Comparison of ENCODE assay signal across 14 cellular contexts in the genomic region with DNA sequence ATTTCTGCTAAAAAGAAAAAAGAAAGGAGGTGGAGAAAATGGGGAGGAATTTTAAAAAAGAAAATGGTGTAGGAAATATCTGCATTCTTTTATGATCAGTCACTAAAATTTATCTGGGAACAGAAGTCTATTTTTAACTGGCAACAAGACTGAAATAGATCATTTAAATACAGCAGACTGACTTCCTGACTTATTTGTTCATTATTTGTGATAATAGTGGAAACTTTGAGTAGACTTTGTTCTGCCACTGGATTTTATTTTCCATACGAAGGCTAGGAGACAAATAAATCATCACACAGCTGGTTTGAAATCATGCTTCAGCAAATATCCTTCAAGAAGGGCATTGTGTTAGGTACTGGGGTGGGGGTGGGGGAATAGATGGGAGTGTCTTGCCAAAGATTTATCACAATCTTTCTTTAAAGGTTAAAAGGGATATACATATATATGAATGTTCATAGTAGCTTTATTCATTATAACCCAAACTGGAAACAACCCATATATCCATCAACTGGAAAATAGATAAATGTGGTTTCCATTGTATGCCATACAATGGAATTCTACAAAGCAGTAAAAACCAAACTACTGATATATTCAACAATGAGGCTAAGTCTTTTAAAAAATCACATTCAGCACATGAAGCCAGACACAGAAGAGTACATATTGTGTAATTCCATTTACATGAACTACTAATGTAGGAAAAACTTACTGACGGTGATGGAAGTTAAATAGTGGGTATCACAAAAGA. TPM values are rescaled to one million over a fixed set of nuclear protein-coding genes. Genes with fewer than 3 reads are reported as not detected.
A peak's percentile ranks its signal among the peaks of the same experiment; 100 is the strongest.
DNase-seq lines count a peak whose midpoint lies in the region; ATAC-seq and TF ChIP-seq lines count a peak whose summit lies in the region.
"Had no signal": no experiment of that assay in that cellular context is flagged by ENCODE, and none has a peak within 500 bp of the region (broad histone marks: within the 10 kb centered on the region; RNA-seq: fewer than 3 reads in every experiment).

No MANE protein-coding gene starts in this region.

- no peaks in the 10 kb centered on the region for H3K9me2 ChIP-seq in HCT116 (ENCODE audit: insufficient read depth)

- H3K79me2 ChIP-seq in HCT116 (ENCODE audit: insufficient read depth, low read length): no peaks in the 10 kb centered on the region

- WGBS in psoas muscle, 3 donors: 52 to 55% (median 52%) methylated on average over 2 of the region's 2 CpGs

- no peak overlapping the region for H3K9ac ChIP-seq in HCT116 (ENCODE audit: low read length)

- TF ChIP-seq RAD21 in HCT116 (IDR thresholded peaks at IDR 0.05; ENCODE audit: low read depth): no peak

- ATAC-seq in HCT116 (no peak), foreskin keratinocyte (no peak), psoas muscle (no peak), omental fat pad (ENCODE audit: low FRiP score) (no peak)

- CTCF ChIA-PET in HCT116 (lab: Charles Lee): no interaction called here

- H3K27me3 ChIP-seq in HCT116 (ENCODE audit: insufficient read depth, low read length): no peaks in the 10 kb centered on the region
- no peaks in the 10 kb centered on the region for H3K27me3 ChIP-seq in foreskin keratinocyte
- no peaks in the 10 kb centered on the region for H3K27me3 ChIP-seq in tibial artery
- H3K27me3 ChIP-seq in psoas muscle (ENCODE audit: insufficient read depth in 3 of 3, low read length in 2 of 3): no peaks in the 10 kb centered on the region
- H3K27me3 ChIP-seq: tibial nerve had no signal

- POLR2A ChIA-PET in HCT116 (lab: Charles Lee): no interaction called here

- H3K4me3 ChIP-seq in HCT116 (replicated peaks in 1 of 2; ENCODE audit: low read depth in 1 of 2, low read length in 2 of 2) (no peak overlapping the region), tibial artery (no peak overlapping the region), psoas muscle (no peak overlapping the region)
- H3K4me3 ChIP-seq: prostate gland, tibial nerve had no signal

- RAD21 ChIA-PET in HCT116 (lab: Charles Lee; ENCODE audit: low non-redundant PET in 1 of 2, low total read pairs in 2 of 2, uncharacterized antibody in 2 of 2, unreplicated experiment in 2 of 2): no interaction called here

- DNase-seq in HCT116 (ENCODE audit: low read depth, low spot score): no peak
- DNase-seq in astrocyte of the hippocampus (ENCODE audit: low read depth, low spot score): peak; percentile 16
- DNase-seq in foreskin keratinocyte: peak; percentile 19 to 43
- no peak for DNase-seq in tibial artery
- DNase-seq in NCI-H1092 (lab: John Stamatoyannopoulos, UW): no peak
- DNase-seq in psoas muscle: no peak
- no peak for DNase-seq in omental fat pad (ENCODE audit: low spot score)
- DNase-seq: activated CD4-positive, alpha-beta T cell treated with anti-CD3 and anti-CD28 coated beads for 4 hours; activated T-cell treated with anti-CD3 and anti-CD28 coated beads for 4 hours; NCI-H1048; SIG-M5; T1000 had no signal

- no peak for TF ChIP-seq POLR2A in HCT116 (IDR thresholded peaks at IDR 0.05; ENCODE audit: borderline replicate concordance, extremely low read depth, insufficient read depth, insufficient read length)

- H3K9me3 ChIP-seq in HCT116 (ENCODE audit: control insufficient read depth in 1 of 2, insufficient read depth in 1 of 2, low read depth in 1 of 2, low read length in 2 of 2): no peaks in the 10 kb centered on the region
- H3K9me3 ChIP-seq in tibial artery: no peaks in the 10 kb centered on the region
- H3K9me3 ChIP-seq in psoas muscle: no peaks in the 10 kb centered on the region
- H3K9me3 ChIP-seq: prostate gland, tibial nerve had no signal

- no peak overlapping the region for H3K4me2 ChIP-seq in HCT116 (ENCODE audit: low read length)

- H3K4me1 ChIP-seq in HCT116 (ENCODE audit: control insufficient read depth in 1 of 2, insufficient read depth in 2 of 2, low read length in 2 of 2): peaks cover 0 to 8% of the 10 kb centered on the region in 2 experiments; a peak in 3 of 4 replicates
- peaks cover 14% of the 10 kb centered on the region for H3K4me1 ChIP-seq in foreskin keratinocyte
- peaks cover 0 to 31% (median 0%) of the 10 kb centered on the region in 4 donors for H3K4me1 ChIP-seq in tibial artery
- no peaks in the 10 kb centered on the region for H3K4me1 ChIP-seq in psoas muscle
- H3K4me1 ChIP-seq: prostate gland had no signal

- peak overlapping the region; percentile 51 for H2AFZ ChIP-seq in HCT116 (ENCODE audit: low read depth, low read length, poor library complexity, severe bottlenecking)

- H4K20me1 ChIP-seq in HCT116 (ENCODE audit: insufficient read depth): no peaks in the 10 kb centered on the region

- no peak overlapping the region for H3K27ac ChIP-seq in HCT116 (ENCODE audit: low read depth, low read length)
- H3K27ac ChIP-seq in foreskin keratinocyte: peak overlapping the region; percentile 12
- H3K27ac ChIP-seq in tibial artery: peak overlapping the region; percentile 56 to 62
- H3K27ac ChIP-seq in psoas muscle: no peak overlapping the region
- H3K27ac ChIP-seq: prostate gland had no signal

- no peaks in the 10 kb centered on the region for H3K36me3 ChIP-seq in HCT116 (ENCODE audit: control insufficient read depth in 1 of 2, insufficient read depth in 2 of 2, low read length in 2 of 2)
- H3K36me3 ChIP-seq in tibial artery: no peaks in the 10 kb centered on the region
- no peaks in the 10 kb centered on the region for H3K36me3 ChIP-seq in psoas muscle (ENCODE audit: insufficient read depth in 1 of 2, low read depth in 1 of 2)
- H3K36me3 ChIP-seq: prostate gland, tibial nerve had no signal

- intact Hi-C loops in HCT116 (cut with micrococcal nuclease): no loop called here
- intact Hi-C loops in tibial artery (cut with DNase I; ENCODE audit: low total_unique reads): no loop called here
- intact Hi-C loops in psoas muscle (cut with DNase I): loop anchor here in 1 of 2 donors (10.0 kb wide), 1 partner anchor 52 kb away; no protein-coding TSS in a partner anchor

- TF ChIP-seq CTCF in HCT116 (IDR thresholded peaks at IDR 0.05 in 2 of 3, conservative IDR thresholded peaks at IDR 0.05 in 1 of 3; ENCODE audit: borderline replicate concordance in 1 of 3, insufficient read depth in 1 of 3, low read depth in 2 of 3, low read length in 2 of 3) (no peak), foreskin keratinocyte (conservative IDR thresholded peaks at IDR 0.05) (no peak), tibial artery (IDR thresholded peaks at IDR 0.05) (no peak), psoas muscle (IDR thresholded peaks at IDR 0.05) (no peak), omental fat pad (IDR thresholded peaks at IDR 0.05) (no peak)

- no TSS peak for BruUV-seq in HCT116 (replicated peaks; lab: Mats Ljungman, UMichigan)

TF ChIP-seq in HCT116, 20 proteins besides CTCF, POLR2A, EP300 and RAD21 (continues in another document):
- TF ChIP-seq SRF (IDR thresholded peaks at IDR 0.05; ENCODE audit: low read depth) (no peak), ZNF274 (IDR thresholded peaks at IDR 0.05; ENCODE audit: low read depth, low read length) (no peak), REST (IDR thresholded peaks at IDR 0.05; ENCODE audit: low read depth) (no peak), SP1 (IDR thresholded peaks at IDR 0.05; ENCODE audit: low read depth) (no peak), CBX3 (IDR thresholded peaks at IDR 0.05; ENCODE audit: low read depth) (no peak), SIN3A (IDR thresholded peaks at IDR 0.05; ENCODE audit: low read depth) (no peak), ZFX (IDR thresholded peaks at IDR 0.05) (no peak), YY1 (IDR thresholded peaks at IDR 0.05; ENCODE audit: extremely low read depth, insufficient replicate concordance, low read depth, low read length) (no peak), TCF7L2 (IDR thresholded peaks at IDR 0.05; ENCODE audit: borderline replicate concordance, extremely low read depth, insufficient read depth, insufficient read length) (no peak), JUND (IDR thresholded peaks at IDR 0.05) (no peak), EGR1 (IDR thresholded peaks at IDR 0.05; ENCODE audit: low read depth) (no peak), EZH2 (IDR thresholded peaks at IDR 0.05) (no peak), EZH2phosphoT487 (IDR thresholded peaks at IDR 0.05; ENCODE audit: borderline replicate concordance) (no peak)
- TF ChIP-seq, protein P1, sequence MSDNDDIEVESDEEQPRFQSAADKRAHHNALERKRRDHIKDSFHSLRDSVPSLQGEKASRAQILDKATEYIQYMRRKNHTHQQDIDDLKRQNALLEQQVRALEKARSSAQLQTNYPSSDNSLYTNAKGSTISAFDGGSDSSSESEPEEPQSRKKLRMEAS (IDR thresholded peaks at IDR 0.05): no peak

RNA-seq across cellular contexts. Expression of gene CLASP2, which starts 4.7 kb away (rescaled TPM):
- total RNA-seq in HCT116 (2021; ENCODE audit: unreplicated experiment): 36.3 TPM
- 9.1 and 9.7 TPM in 2 replicates for polyA plus RNA-seq in HCT116 (2012)
- 41.9 and 43.9 TPM in 2 replicates for total RNA-seq in foreskin keratinocyte
- 6.0 and 7.1 TPM in 2 replicates for polyA plus RNA-seq in foreskin keratinocyte
- total RNA-seq in psoas muscle: 10 to 100 TPM; 37.7 to 71.9 (median 62.5) TPM
- polyA plus RNA-seq in psoas muscle: 10 to 100 TPM in 1 of 3 donors, 1 to 10 TPM in 2; 7.3 to 32.4 (median 9.3) TPM
- 10 to 100 TPM; 26.1 to 68.7 (median 44.5) TPM for total RNA-seq in omental fat pad

Comparison
In these comparisons a context has a peak if more than half of its experiments do, and no peak if none do; other contexts are left out.
1. DNase-seq: peak in astrocyte of the hippocampus (single experiment) and foreskin keratinocyte (2 of 2); none in HCT116 (single experiment), tibial artery (0 of 2), NCI-H1092 (single experiment), psoas muscle (0 of 2) and omental fat pad (single experiment).
2. H3K27ac ChIP-seq: peak in foreskin keratinocyte (single experiment) and tibial artery (2 of 2); none in HCT116 (single experiment) and psoas muscle (single experiment).